ENCODE assay signal across 33 cellular contexts in genomic region chr2:182210669-182211068, GRCh38.
"Had no signal": no experiment of that assay in that cellular context is flagged by ENCODE, and none has a peak within 500 bp of the region (broad histone marks: within the 10 kb centered on the region; RNA-seq: fewer than 3 reads in every experiment).

No MANE protein-coding gene starts in this region.

- ATAC-seq: activated CD8-positive, alpha-beta T cell treated with anti-CD3 and anti-CD28 coated beads for 36 hours; activated naive CD4-positive, alpha-beta T cell treated with anti-CD3 and anti-CD28 coated beads, Interleukin-2, amount 50 U/mL, for 72 hours; activated naive CD8-positive, alpha-beta T cell treated with anti-CD3 and anti-CD28 coated beads, Interleukin-2, amount 50 U/mL, for 24 hours; activated T-cell treated with anti-CD3 and anti-CD28 coated beads, Interleukin-2, amount 50 U/mL, for 4 hours; activated T-cell treated with anti-CD3 and anti-CD28 coated beads, Interleukin-2, amount 50 U/mL, for 72 hours; activated T-helper 17 cell treated with anti-CD3 and anti-CD28 coated beads, Interleukin-2, amount 50 U/mL, for 72 hours had no signal

- H3K4me1 ChIP-seq: ascending aorta had no signal

- H3K9me3 ChIP-seq: ascending aorta had no signal

- FAIRE-seq: bronchial epithelial cell, TTC549 had no signal

- H3K4me3 ChIP-seq: ascending aorta, cardiac muscle cell had no signal

- DNase-seq: activated B cell treated with CpG ODN at 0.5 μM for 24 hours; activated CD4-positive, alpha-beta memory T cell treated with anti-CD3 and anti-CD28 coated beads for 36 hours; activated CD4-positive, alpha-beta T cell treated with anti-CD3 and anti-CD28 coated beads for 4 hours; activated CD4-positive, alpha-beta T cell treated with anti-CD3 and anti-CD28 coated beads, Interleukin-2, amount 10 ng/mL, durations not matched to agents 24 days and 14 days; activated CD4-positive, alpha-beta T cell treated with anti-CD3 and anti-CD28 coated beads, Interleukin-2, amount 50 U/mL, for 1 hour; activated CD4-positive, alpha-beta T cell treated with anti-CD3 and anti-CD28 coated beads, Interleukin-2, amount 50 U/mL, for 4 hours; activated CD4-positive, CD25-positive, alpha-beta regulatory T cell treated with anti-CD3 and anti-CD28 coated beads, Interleukin-2, amount 50 U/mL, for 72 hours; activated CD8-positive, alpha-beta memory T cell treated with anti-CD3 and anti-CD28 coated beads, Interleukin-2, amount 50 U/mL, for 4 hours; activated CD8-positive, alpha-beta T cell treated with anti-CD3 and anti-CD28 coated beads for 36 hours; activated effector memory CD4-positive, alpha-beta T cell treated with anti-CD3 and anti-CD28 coated beads, Interleukin-2, amount 50 U/mL, for 16 hours; activated gamma-delta T cell treated with Interleukin-2 at 50 U/mL for 16 hours; activated naive CD4-positive, alpha-beta T cell; activated naive CD4-positive, alpha-beta T cell treated with anti-CD3 and anti-CD28 coated beads for 36 hours; activated naive CD4-positive, alpha-beta T cell treated with anti-CD3 and anti-CD28 coated beads, Interleukin-2, amount 50 U/mL, for 16 hours; activated naive CD8-positive, alpha-beta T cell treated with anti-CD3 and anti-CD28 coated beads, Interleukin-2, amount 10 ng/mL, durations not matched to agents 7 days and 5 days; activated naive CD8-positive, alpha-beta T cell treated with anti-CD3 and anti-CD28 coated beads, Interleukin-2, amount 50 U/mL, for 24 hours; activated T-cell treated with anti-CD3 and anti-CD28 coated beads for 4 hours; activated T-cell treated with anti-CD3 and anti-CD28 coated beads, Interleukin-2, amount 50 U/mL, for 1 hour; activated T-cell treated with anti-CD3 and anti-CD28 coated beads, Interleukin-2, amount 50 U/mL, for 4 hours; activated T-cell treated with anti-CD3 and anti-CD28 coated beads, Interleukin-2, amount 50 U/mL, for 72 hours; amygdala; anterior cingulate cortex; caudate nucleus; cerebellar nuclear complex; T-helper 2 cell; T-helper 9 cell had no signal

- H3K27me3 ChIP-seq: ascending aorta, cardiac muscle cell had no signal

- H3K36me3 ChIP-seq: ascending aorta, cardiac muscle cell had no signal

- H3K27ac ChIP-seq: ascending aorta, cardiac muscle cell, VCaP had no signal
